8 cellular contexts compared by ENCODE assay signal in genomic region chr7:100604078-100604975, GRCh38. TPM values are rescaled to one million over a fixed set of nuclear protein-coding genes. Genes with fewer than 3 reads are reported as not detected.
A peak's percentile ranks its signal among the peaks of the same experiment; 100 is the strongest.
DNase-seq lines count a peak whose midpoint lies in the region; ATAC-seq and TF ChIP-seq lines count a peak whose summit lies in the region.

No MANE protein-coding gene starts in this region.

- H2BK5ac ChIP-seq in neuronal stem cell (ENCODE audit: low read length), result peak overlapping the region; percentile 63

- peak; percentile 60 for ATAC-seq in HG03571 (IDR thresholded peaks at IDR 0.05; ENCODE audit: unreplicated experiment)

- H2BK120ac ChIP-seq in neuronal stem cell (ENCODE audit: low read depth, low read length), result no peak overlapping the region

- H3K9ac ChIP-seq in neuronal stem cell (ENCODE audit: low read depth, low read length, poor library complexity), result peak overlapping the region; percentile 44

- H3K23ac ChIP-seq in neuronal stem cell (ENCODE audit: low read depth, low read length, poor library complexity), result peak overlapping the region; percentile 98

- H3K14ac ChIP-seq in neuronal stem cell (ENCODE audit: low read length), result no peak overlapping the region

- TF ChIP-seq EP300 in tibial nerve (IDR thresholded peaks at IDR 0.05), result peak in 1 of 2 donors; percentile 61

- H3K4ac ChIP-seq in neuronal stem cell (ENCODE audit: low read length), result no peak overlapping the region

- H2AK5ac ChIP-seq in neuronal stem cell (ENCODE audit: low read depth, low read length), result peak overlapping the region; percentile 49

- peaks cover 0 to 26% (median 4%) of the 10 kb centered on the region in 3 experiments for H3K27me3 ChIP-seq in neuronal stem cell (ENCODE audit: control insufficient read depth in 3 of 3, insufficient read depth in 3 of 3, low read depth in 1 of 3, low read length in 3 of 3)
- H3K27me3 ChIP-seq in tibial nerve, result no peaks in the 10 kb centered on the region

- no peaks in the 10 kb centered on the region for H3K36me3 ChIP-seq in neuronal stem cell (replicated peaks in 1 of 2; ENCODE audit: control insufficient read depth in 2 of 2, insufficient read depth in 2 of 2, low read length in 2 of 2)
- H3K36me3 ChIP-seq in tibial nerve, result peaks cover 0 to 4% (median 0%) of the 10 kb centered on the region in 3 donors

- H2AFZ ChIP-seq in neuronal stem cell (ENCODE audit: low read length), result peak overlapping the region; percentile 79

- no peak overlapping the region for H4K8ac ChIP-seq in neuronal stem cell (ENCODE audit: low read depth, low read length)

- H2BK15ac ChIP-seq in neuronal stem cell (ENCODE audit: low read length), result peak overlapping the region; percentile 97

- TF ChIP-seq POLR2A in tibial nerve (IDR thresholded peaks at IDR 0.05), result peak; percentile 35 to 71

- H3K4me1 ChIP-seq in neuronal stem cell (ENCODE audit: control insufficient read depth in 2 of 2, insufficient read depth in 1 of 2, low read depth in 1 of 2, low read length in 2 of 2) (peaks cover 25 to 34% of the 10 kb centered on the region in 2 donors), tibial nerve (peaks cover 0 to 66% (median 8%) of the 10 kb centered on the region in 4 donors)

- no peak overlapping the region for H2BK12ac ChIP-seq in neuronal stem cell (ENCODE audit: low read length)

- peak overlapping the region; percentile 94 for H3K18ac ChIP-seq in neuronal stem cell (ENCODE audit: low read length)

- H3K79me1 ChIP-seq in neuronal stem cell (ENCODE audit: low read depth, low read length), result peaks cover 9% of the 10 kb centered on the region

- WGBS in neuronal stem cell (ENCODE audit: extremely low coverage in 2 of 2, insufficient read length in 2 of 2, insufficient replicate concordance in 1 of 2), 2 donors, result no CpG with 5 or more reads among the region's 66 CpGs
- 1% methylated on average over 17 to 48 of the region's 66 CpGs for WGBS in tibial nerve, 2 donors

- DNase-seq in NCI-H524 (lab: John Stamatoyannopoulos, UW) (peak; percentile 38 to 58), NCI-H524 treated with DMSO at 0.1 percent for 48 hours (lab: John Stamatoyannopoulos, UW) (no peak), RKO (ENCODE audit: low spot score) (peak; percentile 94), foreskin fibroblast (peak; percentile 83 to 89), neuronal stem cell (ENCODE audit: low spot score) (no peak), tibial nerve (ENCODE audit: low spot score in 2 of 2) (peak; percentile 50 to 57)
- peak; percentile 68 for DNase-seq in activated T-helper 9 cell treated with anti-CD3 and anti-CD28 coated beads, Interleukin-2, amount 50 U/mL, for 16 hours (ENCODE audit: low read depth)

- TF ChIP-seq CTCF in foreskin fibroblast (IDR thresholded peaks at IDR 0.05; ENCODE audit: low read depth, low read length) (peak; percentile 47), tibial nerve (IDR thresholded peaks at IDR 0.05) (peak; percentile 34 to 75 (median 47))

- H3K9me3 ChIP-seq in neuronal stem cell (replicated peaks in 1 of 2; ENCODE audit: control insufficient read depth in 2 of 2, insufficient read depth in 1 of 2, low read depth in 1 of 2, low read length in 2 of 2), result no peaks in the 10 kb centered on the region
- no peaks in the 10 kb centered on the region for H3K9me3 ChIP-seq in tibial nerve

- H4K91ac ChIP-seq in neuronal stem cell (ENCODE audit: low read depth, low read length, poor library complexity), result no peak overlapping the region

- H3K27ac ChIP-seq in neuronal stem cell (replicated peaks; ENCODE audit: low read length) (peak overlapping the region; percentile 64), tibial nerve (peak overlapping the region; percentile 70 to 91 (median 86))

- H3K4me3 ChIP-seq in foreskin fibroblast (ENCODE audit: low read depth in 1 of 2, low read length in 2 of 2) (peak overlapping the region; percentile 94 to 99), neuronal stem cell (ENCODE audit: low read length in 2 of 2) (peak overlapping the region; percentile 50 to 77), tibial nerve (peak overlapping the region; percentile 60 to 85 (median 74))

- H3K4me2 ChIP-seq in neuronal stem cell (ENCODE audit: insufficient read depth, low read length, poor library complexity, severe bottlenecking), result peak overlapping the region; percentile 96

RNA-seq across cellular contexts. Expression of gene PCOLCE, which starts 2.2 kb away (rescaled TPM):
- polyA plus RNA-seq in neuronal stem cell (2013, experiment 1 of 2), result 24.7 TPM
- polyA plus RNA-seq in neuronal stem cell (2013, experiment 2 of 2), result 24.4 TPM
- 100 to 1,000 TPM in 3 of 4 donors, 10 to 100 TPM in 1; 55.9 to 155 (median 125) TPM for total RNA-seq in tibial nerve

RNA-seq across cellular contexts. Expression of gene MOSPD3, which starts 8.0 kb away (rescaled TPM):
- polyA plus RNA-seq in neuronal stem cell (2013, experiment 1 of 2), result 24.3 TPM
- polyA plus RNA-seq in neuronal stem cell (2013, experiment 2 of 2), result 22.7 TPM
- 10 to 100 TPM in 3 of 4 donors, 1 to 10 TPM in 1; 9.4 to 31.2 (median 24.3) TPM for total RNA-seq in tibial nerve

RNA-seq across cellular contexts. Expression of gene FBXO24, which starts 18.2 kb away (rescaled TPM):
- 1.2 TPM for polyA plus RNA-seq in neuronal stem cell (2013, experiment 1 of 2)
- polyA plus RNA-seq in neuronal stem cell (2013, experiment 2 of 2), result 1.1 TPM
- total RNA-seq in tibial nerve, result 1 to 10 TPM in 1 of 4 donors, under 1 TPM in 2, not detected in 1; 0.30 to 2.2 (median 0.84) TPM

RNA-seq across cellular contexts. Expression of gene LRCH4, which starts 18.4 kb away (rescaled TPM):
- 30.1 TPM for polyA plus RNA-seq in neuronal stem cell (2013, experiment 1 of 2)
- 28.3 TPM for polyA plus RNA-seq in neuronal stem cell (2013, experiment 2 of 2)
- total RNA-seq in tibial nerve, result 100 to 1,000 TPM; 135 to 174 (median 170) TPM

RNA-seq across cellular contexts. Expression of gene SAP25, which starts 30.6 kb away (rescaled TPM):
- polyA plus RNA-seq in neuronal stem cell (2013, experiment 1 of 2), result 4.0 TPM
- polyA plus RNA-seq in neuronal stem cell (2013, experiment 2 of 2), result 3.4 TPM
- 1 to 10 TPM; 2.4 to 8.4 (median 4.6) TPM for total RNA-seq in tibial nerve

Comparison
In these comparisons a context has a peak if more than half of its experiments do, and no peak if none do; other contexts are left out.
1. DNase-seq: peak in NCI-H524 (2 of 2), RKO (single experiment), activated T-helper 9 cell treated with anti-CD3 and anti-CD28 coated beads, Interleukin-2, amount 50 U/mL, for 16 hours (single experiment), foreskin fibroblast (2 of 2) and tibial nerve (2 of 2); none in NCI-H524 treated with DMSO at 0.1 percent for 48 hours (single experiment) and neuronal stem cell (single experiment).
2. Peak in every context shown above with its lines, with median percentiles within 50 percentile points of each other: H3K4me3 ChIP-seq.